In genomic region chr18:69951182-69951581, GRCh38 we compare ENCODE assay signal across 16 cellular contexts. TPM values are rescaled to one million over a fixed set of nuclear protein-coding genes. Genes with fewer than 3 reads are reported as not detected.
DNase-seq lines count a peak whose midpoint lies in the region; ATAC-seq and TF ChIP-seq lines count a peak whose summit lies in the region.
"Had no signal": no experiment of that assay in that cellular context is flagged by ENCODE, and none has a peak within 500 bp of the region (broad histone marks: within the 10 kb centered on the region; RNA-seq: fewer than 3 reads in every experiment).

No MANE protein-coding gene starts in this region.

- H3K4me3 Mint-ChIP-seq in natural killer cell treated with Interleukin-12 subunit alpha and Interleukin-12 subunit beta and Interleukin-15 and Interleukin-18, amount 100 ng/mL, for 72 hours, result peak overlapping the region; percentile 9
- H3K4me3 Mint-ChIP-seq in natural killer cell, result no peak overlapping the region
- H3K4me3 Mint-ChIP-seq in activated naive CD8-positive, alpha-beta T cell, result peak overlapping the region; percentile 0
- H3K4me3 Mint-ChIP-seq in stimulated activated effector memory CD8-positive, alpha-beta T cell treated with anti-CD3 and anti-CD28 coated beads, Interleukin-12 subunit alpha, Interleukin-12 subunit beta, amount 100 ng/mL, for 72 hours, result peak overlapping the region; percentile 6
- no peak overlapping the region for H3K4me3 Mint-ChIP-seq in stimulated activated memory B cell treated with anti-CD40 and anti-IgM and Interleukin-4, amounts not matched to agents 10 μg/mL and 1 μg/mL and 100 μg/mL, for 72 hours
- H3K4me3 Mint-ChIP-seq: B cell, immature natural killer cell, type B pancreatic cell had no signal

- peaks cover 26 to 38% of the 10 kb centered on the region in 2 donors for H3K4me1 Mint-ChIP-seq in natural killer cell treated with Interleukin-12 subunit alpha and Interleukin-12 subunit beta and Interleukin-15 and Interleukin-18, amount 100 ng/mL, for 72 hours (ENCODE audit: low read depth in 2 of 2)
- H3K4me1 Mint-ChIP-seq in natural killer cell, result no peaks in the 10 kb centered on the region
- peaks cover 19% of the 10 kb centered on the region for H3K4me1 Mint-ChIP-seq in activated naive CD8-positive, alpha-beta T cell (ENCODE audit: low read depth)
- H3K4me1 Mint-ChIP-seq in stimulated activated effector memory CD8-positive, alpha-beta T cell treated with anti-CD3 and anti-CD28 coated beads, Interleukin-12 subunit alpha, Interleukin-12 subunit beta, amount 100 ng/mL, for 72 hours, result peaks cover 31% of the 10 kb centered on the region
- H3K4me1 Mint-ChIP-seq in stimulated activated memory B cell treated with anti-CD40 and anti-IgM and Interleukin-4, amounts not matched to agents 10 μg/mL and 1 μg/mL and 100 μg/mL, for 72 hours, result peaks cover 9% of the 10 kb centered on the region

- peak overlapping the region; percentile 21 to 43 for H3K27ac Mint-ChIP-seq in natural killer cell treated with Interleukin-12 subunit alpha and Interleukin-12 subunit beta and Interleukin-15 and Interleukin-18, amount 100 ng/mL, for 72 hours
- H3K27ac Mint-ChIP-seq in natural killer cell, result no peak overlapping the region
- H3K27ac Mint-ChIP-seq in activated naive CD8-positive, alpha-beta T cell, result peak overlapping the region; percentile 41
- H3K27ac Mint-ChIP-seq in stimulated activated effector memory CD8-positive, alpha-beta T cell treated with anti-CD3 and anti-CD28 coated beads, Interleukin-12 subunit alpha, Interleukin-12 subunit beta, amount 100 ng/mL, for 72 hours, result no peak overlapping the region
- no peak overlapping the region for H3K27ac Mint-ChIP-seq in stimulated activated memory B cell treated with anti-CD40 and anti-IgM and Interleukin-4, amounts not matched to agents 10 μg/mL and 1 μg/mL and 100 μg/mL, for 72 hours
- H3K27ac Mint-ChIP-seq: B cell, immature natural killer cell, type B pancreatic cell had no signal

- no peak for TF ChIP-seq CTCF in natural killer cell (IDR thresholded peaks at IDR 0.05)

- no peak for DNase-seq in natural killer cell treated with Interleukin-12 subunit alpha and Interleukin-12 subunit beta and Interleukin-15 and Interleukin-18, amount 100 ng/mL, for 72 hours (ENCODE audit: low spot score)
- no peak for DNase-seq in natural killer cell
- DNase-seq in hepatic stellate cell (ENCODE audit: low spot score), result peak; percentile 48
- no peak for DNase-seq in stimulated activated effector memory CD8-positive, alpha-beta T cell treated with anti-CD3 and anti-CD28 coated beads, Interleukin-12 subunit alpha, Interleukin-12 subunit beta, amount 100 ng/mL, for 72 hours (ENCODE audit: low spot score in 2 of 2)
- no peak for DNase-seq in NCI-H2171 (lab: John Stamatoyannopoulos, UW)
- DNase-seq: DND-41; effector memory CD4-positive, alpha-beta T cell; immature natural killer cell; NCI-H1436 treated with DMSO at 0.1 percent for 48 hours; OCI-M1; WERI-Rb-1 had no signal

- intact Hi-C loops in natural killer cell (cut with micrococcal nuclease), result no loop called here

- H3K36me3 Mint-ChIP-seq in natural killer cell treated with Interleukin-12 subunit alpha and Interleukin-12 subunit beta and Interleukin-15 and Interleukin-18, amount 100 ng/mL, for 72 hours, result peaks cover 27% of the 10 kb centered on the region
- no peaks in the 10 kb centered on the region for H3K36me3 Mint-ChIP-seq in natural killer cell
- peaks cover 16% of the 10 kb centered on the region for H3K36me3 Mint-ChIP-seq in activated naive CD8-positive, alpha-beta T cell
- H3K36me3 Mint-ChIP-seq in stimulated activated effector memory CD8-positive, alpha-beta T cell treated with anti-CD3 and anti-CD28 coated beads, Interleukin-12 subunit alpha, Interleukin-12 subunit beta, amount 100 ng/mL, for 72 hours, result peaks cover 4% of the 10 kb centered on the region
- H3K36me3 Mint-ChIP-seq in stimulated activated memory B cell treated with anti-CD40 and anti-IgM and Interleukin-4, amounts not matched to agents 10 μg/mL and 1 μg/mL and 100 μg/mL, for 72 hours, result peaks cover 13% of the 10 kb centered on the region
- H3K36me3 Mint-ChIP-seq: type B pancreatic cell had no signal

- no peaks in the 10 kb centered on the region for H3K9me3 Mint-ChIP-seq in natural killer cell treated with Interleukin-12 subunit alpha and Interleukin-12 subunit beta and Interleukin-15 and Interleukin-18, amount 100 ng/mL, for 72 hours
- no peaks in the 10 kb centered on the region for H3K9me3 Mint-ChIP-seq in natural killer cell
- H3K9me3 Mint-ChIP-seq in activated naive CD8-positive, alpha-beta T cell (ENCODE audit: low read depth), result peaks cover 4% of the 10 kb centered on the region
- H3K9me3 Mint-ChIP-seq in stimulated activated effector memory CD8-positive, alpha-beta T cell treated with anti-CD3 and anti-CD28 coated beads, Interleukin-12 subunit alpha, Interleukin-12 subunit beta, amount 100 ng/mL, for 72 hours, result peaks cover 4% of the 10 kb centered on the region
- peaks cover 3% of the 10 kb centered on the region for H3K9me3 Mint-ChIP-seq in stimulated activated memory B cell treated with anti-CD40 and anti-IgM and Interleukin-4, amounts not matched to agents 10 μg/mL and 1 μg/mL and 100 μg/mL, for 72 hours
- H3K9me3 Mint-ChIP-seq: immature natural killer cell had no signal

- no peaks in the 10 kb centered on the region for H3K27me3 Mint-ChIP-seq in natural killer cell treated with Interleukin-12 subunit alpha and Interleukin-12 subunit beta and Interleukin-15 and Interleukin-18, amount 100 ng/mL, for 72 hours
- no peaks in the 10 kb centered on the region for H3K27me3 Mint-ChIP-seq in natural killer cell (ENCODE audit: low read depth in 2 of 2)
- H3K27me3 Mint-ChIP-seq in activated naive CD8-positive, alpha-beta T cell, result no peaks in the 10 kb centered on the region
- H3K27me3 Mint-ChIP-seq in stimulated activated memory B cell treated with anti-CD40 and anti-IgM and Interleukin-4, amounts not matched to agents 10 μg/mL and 1 μg/mL and 100 μg/mL, for 72 hours, result no peaks in the 10 kb centered on the region
- H3K27me3 Mint-ChIP-seq: B cell, type B pancreatic cell had no signal

- no peak for ATAC-seq in natural killer cell treated with Interleukin-12 subunit alpha and Interleukin-12 subunit beta and Interleukin-15 and Interleukin-18, amount 100 ng/mL, for 72 hours
- ATAC-seq in natural killer cell (no peak), HG03457 (IDR thresholded peaks at IDR 0.05; ENCODE audit: unreplicated experiment) (no peak)
- no peak for ATAC-seq in stimulated activated effector memory CD8-positive, alpha-beta T cell treated with anti-CD3 and anti-CD28 coated beads, Interleukin-12 subunit alpha, Interleukin-12 subunit beta, amount 100 ng/mL, for 72 hours
- ATAC-seq in stimulated activated memory B cell treated with anti-CD40 and anti-IgM and Interleukin-4, amounts not matched to agents 10 μg/mL and 1 μg/mL and 100 μg/mL, for 72 hours, result no peak

RNA-seq across cellular contexts. Expression of gene CD226, which starts 3.5 kb away (rescaled TPM):
- 100 to 1,000 TPM; 153 to 181 TPM for total RNA-seq in natural killer cell treated with Interleukin-12 subunit alpha and Interleukin-12 subunit beta and Interleukin-15 and Interleukin-18, amount 100 ng/mL, for 72 hours
- 100 to 1,000 TPM; 151 to 178 (median 162) TPM for total RNA-seq in natural killer cell

Comparison
In these comparisons a context has a peak if more than half of its experiments do, and no peak if none do; other contexts are left out.
1. H3K27ac Mint-ChIP-seq: peak in natural killer cell treated with Interleukin-12 subunit alpha and Interleukin-12 subunit beta and Interleukin-15 and Interleukin-18, amount 100 ng/mL, for 72 hours (2 of 2) and activated naive CD8-positive, alpha-beta T cell (single experiment); none in natural killer cell (0 of 2), stimulated activated effector memory CD8-positive, alpha-beta T cell treated with anti-CD3 and anti-CD28 coated beads, Interleukin-12 subunit alpha, Interleukin-12 subunit beta, amount 100 ng/mL, for 72 hours (single experiment) and stimulated activated memory B cell treated with anti-CD40 and anti-IgM and Interleukin-4, amounts not matched to agents 10 μg/mL and 1 μg/mL and 100 μg/mL, for 72 hours (single experiment).
2. H3K4me3 Mint-ChIP-seq: peak in natural killer cell treated with Interleukin-12 subunit alpha and Interleukin-12 subunit beta and Interleukin-15 and Interleukin-18, amount 100 ng/mL, for 72 hours (single experiment), activated naive CD8-positive, alpha-beta T cell (single experiment) and stimulated activated effector memory CD8-positive, alpha-beta T cell treated with anti-CD3 and anti-CD28 coated beads, Interleukin-12 subunit alpha, Interleukin-12 subunit beta, amount 100 ng/mL, for 72 hours (single experiment); none in natural killer cell (single experiment) and stimulated activated memory B cell treated with anti-CD40 and anti-IgM and Interleukin-4, amounts not matched to agents 10 μg/mL and 1 μg/mL and 100 μg/mL, for 72 hours (single experiment).